Comparison of ENCODE assay signal across 8 cellular contexts in genomic region chr11:113774174-113774503, GRCh38. TPM values are rescaled to one million over a fixed set of nuclear protein-coding genes. Genes with fewer than 3 reads are reported as not detected.
DNase-seq lines count a peak whose midpoint lies in the region; ATAC-seq and TF ChIP-seq lines count a peak whose summit lies in the region.

No MANE protein-coding gene starts in this region.

- TF ChIP-seq POLR2A in prostate gland (IDR thresholded peaks at IDR 0.05) = no peak

- H2AFZ ChIP-seq in DND-41 (ENCODE audit: low read depth, low read length) = peak overlapping the region; percentile 100

- H3K4me3 ChIP-seq in DND-41 (ENCODE audit: low read depth in 1 of 2, low read length in 2 of 2) (peak overlapping the region; percentile 96 to 98; a peak in 2 of 4 replicates), prostate gland (peak overlapping the region; percentile 73 to 77)

- H4K20me1 ChIP-seq in DND-41 (ENCODE audit: insufficient read depth, low read length) = no peaks in the 10 kb centered on the region; the same call in 1 of the 2 replicates

- CTCF ChIA-PET in RWPE1 (lab: Yijun Ruan, JAX) = interaction anchor here (0.7 to 1.0 kb wide), 2 partner anchors 44 to 1683 kb away, joined by 3 read pairs; no protein-coding TSS in a partner anchor

- intact Hi-C loops in prostate gland (cut with DNase I) = loop anchor here (10.0 kb wide), 1 partner anchor 101 kb away; the partner anchor contains the start of gene USP28

- POLR2A ChIA-PET in RWPE1 (lab: Yijun Ruan, JAX; ENCODE audit: low non-redundant PET) = no interaction called here

- WGBS in prostate gland = 0% methylated on average over 1 of the region's 1 CpG

- TF ChIP-seq CTCF in DND-41 (IDR thresholded peaks at IDR 0.05; ENCODE audit: borderline replicate concordance, extremely low read depth, low read length, poor library complexity, severe bottlenecking) (no peak), RWPE1 (conservative IDR thresholded peaks at IDR 0.05; ENCODE audit: low read depth) (peak; percentile 52; the same call in 1 of the 2 replicates), prostate gland (IDR thresholded peaks at IDR 0.05) (peak in 1 of 4 experiments; percentile 1)

- H3K4me2 ChIP-seq in DND-41 (ENCODE audit: insufficient read depth, low read length) = peak overlapping the region; percentile 67

- H3K27ac ChIP-seq in DND-41 (ENCODE audit: low read length) = peak overlapping the region; percentile 98
- H3K27ac ChIP-seq in RWPE1 = no peak overlapping the region
- peak overlapping the region; percentile 60 for H3K27ac ChIP-seq in epithelial cell of prostate
- peak overlapping the region; percentile 77 to 82 for H3K27ac ChIP-seq in prostate gland

- peaks cover 17% of the 10 kb centered on the region for H3K4me1 ChIP-seq in DND-41 (ENCODE audit: insufficient read depth, low read length)
- H3K4me1 ChIP-seq in prostate gland (replicated peaks) = no peaks in the 10 kb centered on the region

- peaks cover 9% of the 10 kb centered on the region; the same call in 1 of the 2 replicates for H3K36me3 ChIP-seq in DND-41 (ENCODE audit: insufficient read depth, low read length)
- H3K36me3 ChIP-seq in prostate gland = no peaks in the 10 kb centered on the region

- H3K27me3 ChIP-seq in DND-41 (ENCODE audit: insufficient read depth, low read length, poor library complexity) = peaks cover 4% of the 10 kb centered on the region
- H3K27me3 ChIP-seq in prostate gland (replicated peaks; ENCODE audit: insufficient read depth) = no peaks in the 10 kb centered on the region

- DNase-seq in DND-41 (no peak), RWPE1 (ENCODE audit: low spot score) (no peak), epithelial cell of prostate (ENCODE audit: low read depth, low spot score) (no peak), prostate gland (ENCODE audit: low spot score) (no peak), NCI-H524 (lab: John Stamatoyannopoulos, UW) (no peak)

- no peaks in the 10 kb centered on the region for H3K9me3 ChIP-seq in DND-41 (ENCODE audit: insufficient read depth, low read length, severe bottlenecking)
- H3K9me3 ChIP-seq in prostate gland = no peaks in the 10 kb centered on the region

- no peak for ATAC-seq in DND-41 (ENCODE audit: insufficient read depth, low read depth)
- ATAC-seq in GM18907 (IDR thresholded peaks at IDR 0.05; ENCODE audit: unreplicated experiment) = no peak
- no peak for ATAC-seq in HG03520 (IDR thresholded peaks at IDR 0.05; ENCODE audit: unreplicated experiment)
- ATAC-seq in HG03354 (IDR thresholded peaks at IDR 0.05; ENCODE audit: poor library complexity, severe bottlenecking, unreplicated experiment) = no peak

- H3K9ac ChIP-seq in DND-41 (ENCODE audit: low read depth, low read length) = peak overlapping the region; percentile 95

- H3K79me2 ChIP-seq in DND-41 (ENCODE audit: insufficient read depth, low read length) = peaks cover 29% of the 10 kb centered on the region

RNA-seq across cellular contexts. Expression of gene ZW10, which starts 0.6 kb away (rescaled TPM):
- 10 to 100 TPM; 10.2 to 11.6 TPM for total RNA-seq in prostate gland

RNA-seq across cellular contexts. Expression of gene CLDN25, which starts 5.5 kb away (rescaled TPM):
- total RNA-seq in prostate gland = not detected
